ENCODE assay signal across 1 cellular context in the genomic region with DNA sequence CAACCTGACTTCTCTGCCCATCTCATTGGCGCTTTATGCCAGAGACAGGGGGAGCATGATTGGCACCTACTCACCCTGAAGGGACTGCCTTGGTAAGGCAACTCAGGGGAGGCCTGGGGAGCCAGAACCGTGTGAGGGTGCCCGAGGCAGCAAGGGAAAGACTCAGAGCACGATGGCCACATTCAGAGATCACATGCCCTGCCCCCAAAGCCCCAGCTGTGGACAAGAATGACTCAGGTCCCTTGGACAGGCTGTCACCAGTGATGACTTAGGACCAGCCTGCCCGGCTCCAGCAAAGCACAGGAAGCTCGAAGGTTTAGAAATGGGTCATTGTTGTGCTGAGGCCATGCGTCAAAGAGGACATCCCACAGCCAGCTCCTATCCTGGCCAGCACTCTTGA.
A peak's percentile ranks its signal among the peaks of the same experiment; 100 is the strongest.
TF ChIP-seq lines count a peak whose summit lies in the region.

No MANE protein-coding gene starts in this region.

TF ChIP-seq in K562, 482 proteins besides CTCF, POLR2A, EP300 and RAD21 (continued from another document and continues in another):
- TF ChIP-seq, protein P1, sequence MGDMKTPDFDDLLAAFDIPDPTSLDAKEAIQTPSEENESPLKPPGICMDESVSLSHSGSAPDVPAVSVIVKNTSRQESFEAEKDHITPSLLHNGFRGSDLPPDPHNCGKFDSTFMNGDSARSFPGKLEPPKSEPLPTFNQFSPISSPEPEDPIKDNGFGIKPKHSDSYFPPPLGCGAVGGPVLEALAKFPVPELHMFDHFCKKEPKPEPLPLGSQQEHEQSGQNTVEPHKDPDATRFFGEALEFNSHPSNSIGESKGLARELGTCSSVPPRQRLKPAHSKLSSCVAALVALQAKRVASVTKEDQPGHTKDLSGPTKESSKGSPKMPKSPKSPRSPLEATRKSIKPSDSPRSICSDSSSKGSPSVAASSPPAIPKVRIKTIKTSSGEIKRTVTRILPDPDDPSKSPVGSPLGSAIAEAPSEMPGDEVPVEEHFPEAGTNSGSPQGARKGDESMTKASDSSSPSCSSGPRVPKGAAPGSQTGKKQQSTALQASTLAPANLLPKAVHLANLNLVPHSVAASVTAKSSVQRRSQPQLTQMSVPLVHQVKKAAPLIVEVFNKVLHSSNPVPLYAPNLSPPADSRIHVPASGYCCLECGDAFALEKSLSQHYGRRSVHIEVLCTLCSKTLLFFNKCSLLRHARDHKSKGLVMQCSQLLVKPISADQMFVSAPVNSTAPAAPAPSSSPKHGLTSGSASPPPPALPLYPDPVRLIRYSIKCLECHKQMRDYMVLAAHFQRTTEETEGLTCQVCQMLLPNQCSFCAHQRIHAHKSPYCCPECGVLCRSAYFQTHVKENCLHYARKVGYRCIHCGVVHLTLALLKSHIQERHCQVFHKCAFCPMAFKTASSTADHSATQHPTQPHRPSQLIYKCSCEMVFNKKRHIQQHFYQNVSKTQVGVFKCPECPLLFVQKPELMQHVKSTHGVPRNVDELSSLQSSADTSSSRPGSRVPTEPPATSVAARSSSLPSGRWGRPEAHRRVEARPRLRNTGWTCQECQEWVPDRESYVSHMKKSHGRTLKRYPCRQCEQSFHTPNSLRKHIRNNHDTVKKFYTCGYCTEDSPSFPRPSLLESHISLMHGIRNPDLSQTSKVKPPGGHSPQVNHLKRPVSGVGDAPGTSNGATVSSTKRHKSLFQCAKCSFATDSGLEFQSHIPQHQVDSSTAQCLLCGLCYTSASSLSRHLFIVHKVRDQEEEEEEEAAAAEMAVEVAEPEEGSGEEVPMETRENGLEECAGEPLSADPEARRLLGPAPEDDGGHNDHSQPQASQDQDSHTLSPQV (IDR thresholded peaks at IDR 0.05): peak; percentile 98
- TF ChIP-seq KLF6 (CRISPR knock-in tag; IDR thresholded peaks at IDR 0.05; ENCODE audit: borderline replicate concordance) (no peak), CEBPB (tag; IDR thresholded peaks at IDR 0.05) (no peak), ZNF24 (IDR thresholded peaks at IDR 0.05) (no peak), CREM (IDR thresholded peaks at IDR 0.05; ENCODE audit: low read depth) (peak; percentile 67), LARP7 (IDR thresholded peaks at IDR 0.05) (no peak), ZNF408 (CRISPR knock-in tag; IDR thresholded peaks at IDR 0.05; ENCODE audit: low read depth) (no peak), ZNF445 (CRISPR knock-in tag; IDR thresholded peaks at IDR 0.05; ENCODE audit: low read depth) (no peak), GATAD2A (IDR thresholded peaks at IDR 0.05) (no peak), NFIX (CRISPR knock-in tag; IDR thresholded peaks at IDR 0.05; ENCODE audit: low read depth) (no peak), NCOA6 (IDR thresholded peaks at IDR 0.05) (no peak), ARHGAP35 (IDR thresholded peaks at IDR 0.05; ENCODE audit: partially characterized antibody) (no peak), JUND (IDR thresholded peaks at IDR 0.05; ENCODE audit: borderline replicate concordance, low read depth, low read length) (peak; percentile 85), JUND (tag; IDR thresholded peaks at IDR 0.05; ENCODE audit: borderline replicate concordance, low read depth, low read length) (peak; percentile 79; the same call in 2 of the 3 replicates), HNRNPUL1 (IDR thresholded peaks at IDR 0.05; ENCODE audit: low read length) (no peak), FOXA1 (IDR thresholded peaks at IDR 0.05; ENCODE audit: borderline replicate concordance) (no peak), ZNF584 (CRISPR knock-in tag; IDR thresholded peaks at IDR 0.05; ENCODE audit: low read depth) (no peak), ZNF316 (IDR thresholded peaks at IDR 0.05) (peak; percentile 79), NFE2 (IDR thresholded peaks at IDR 0.05; ENCODE audit: low read depth) (peak; percentile 92), XRCC5 (IDR thresholded peaks at IDR 0.05; ENCODE audit: low read depth, low read length) (no peak), RUNX1 (IDR thresholded peaks at IDR 0.05; ENCODE audit: low read depth) (no peak), NBN (IDR thresholded peaks at IDR 0.05; ENCODE audit: low read depth) (no peak), MYBL2 (IDR thresholded peaks at IDR 0.05; ENCODE audit: low read depth) (no peak), MYBL2 (CRISPR knock-in tag; IDR thresholded peaks at IDR 0.05; ENCODE audit: borderline replicate concordance) (no peak), ZNF76 (CRISPR knock-in tag; IDR thresholded peaks at IDR 0.05; ENCODE audit: borderline replicate concordance) (no peak), ZNF436 (CRISPR knock-in tag; IDR thresholded peaks at IDR 0.05) (no peak), HDGF (IDR thresholded peaks at IDR 0.05) (0 out of 2 replicates have a peak, but pooled peaks have one; percentile 5), CHD2 (IDR thresholded peaks at IDR 0.05; ENCODE audit: low read depth, low read length) (no peak), BRD9 (IDR thresholded peaks at IDR 0.05; ENCODE audit: low read depth, partially characterized antibody) (no peak), MYNN (IDR thresholded peaks at IDR 0.05) (peak; percentile 62), MYNN (CRISPR knock-in tag; IDR thresholded peaks at IDR 0.05) (no peak), CBFA2T2 (conservative IDR thresholded peaks at IDR 0.05) (peak; percentile 56), ERF (CRISPR knock-in tag; IDR thresholded peaks at IDR 0.05) (no peak), CBX8 (IDR thresholded peaks at IDR 0.05; ENCODE audit: borderline replicate concordance, extremely low read depth, low read depth, low read length, poor library complexity, severe bottlenecking) (no peak), SMAD1 (IDR thresholded peaks at IDR 0.05; ENCODE audit: low read depth, low read length, partially characterized antibody) (no peak), PTBP1 (IDR thresholded peaks at IDR 0.05; ENCODE audit: low read depth, low read length) (no peak), POLR2B (IDR thresholded peaks at IDR 0.05; ENCODE audit: low read depth, partially characterized antibody) (no peak), FOXA3 (CRISPR knock-in tag; conservative IDR thresholded peaks at IDR 0.05 in 1 of 2, IDR thresholded peaks at IDR 0.05 in 1 of 2) (0 out of 4 replicates have a peak, but pooled peaks of 1 of the 2 experiments have one; percentile 85), ARNT (IDR thresholded peaks at IDR 0.05) (0 out of 4 replicates have a peak, but pooled peaks of 1 of the 2 experiments have one; percentile 28)
- TF ChIP-seq, protein P2, sequence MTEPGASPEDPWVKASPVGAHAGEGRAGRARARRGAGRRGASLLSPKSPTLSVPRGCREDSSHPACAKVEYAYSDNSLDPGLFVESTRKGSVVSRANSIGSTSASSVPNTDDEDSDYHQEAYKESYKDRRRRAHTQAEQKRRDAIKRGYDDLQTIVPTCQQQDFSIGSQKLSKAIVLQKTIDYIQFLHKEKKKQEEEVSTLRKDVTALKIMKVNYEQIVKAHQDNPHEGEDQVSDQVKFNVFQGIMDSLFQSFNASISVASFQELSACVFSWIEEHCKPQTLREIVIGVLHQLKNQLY (CRISPR knock-in tag; conservative IDR thresholded peaks at IDR 0.05): no peak
- TF ChIP-seq, protein P3, sequence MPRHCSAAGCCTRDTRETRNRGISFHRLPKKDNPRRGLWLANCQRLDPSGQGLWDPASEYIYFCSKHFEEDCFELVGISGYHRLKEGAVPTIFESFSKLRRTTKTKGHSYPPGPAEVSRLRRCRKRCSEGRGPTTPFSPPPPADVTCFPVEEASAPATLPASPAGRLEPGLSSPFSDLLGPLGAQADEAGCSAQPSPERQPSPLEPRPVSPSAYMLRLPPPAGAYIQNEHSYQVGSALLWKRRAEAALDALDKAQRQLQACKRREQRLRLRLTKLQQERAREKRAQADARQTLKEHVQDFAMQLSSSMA (CRISPR knock-in tag; IDR thresholded peaks at IDR 0.05): no peak
- TF ChIP-seq, protein P4, sequence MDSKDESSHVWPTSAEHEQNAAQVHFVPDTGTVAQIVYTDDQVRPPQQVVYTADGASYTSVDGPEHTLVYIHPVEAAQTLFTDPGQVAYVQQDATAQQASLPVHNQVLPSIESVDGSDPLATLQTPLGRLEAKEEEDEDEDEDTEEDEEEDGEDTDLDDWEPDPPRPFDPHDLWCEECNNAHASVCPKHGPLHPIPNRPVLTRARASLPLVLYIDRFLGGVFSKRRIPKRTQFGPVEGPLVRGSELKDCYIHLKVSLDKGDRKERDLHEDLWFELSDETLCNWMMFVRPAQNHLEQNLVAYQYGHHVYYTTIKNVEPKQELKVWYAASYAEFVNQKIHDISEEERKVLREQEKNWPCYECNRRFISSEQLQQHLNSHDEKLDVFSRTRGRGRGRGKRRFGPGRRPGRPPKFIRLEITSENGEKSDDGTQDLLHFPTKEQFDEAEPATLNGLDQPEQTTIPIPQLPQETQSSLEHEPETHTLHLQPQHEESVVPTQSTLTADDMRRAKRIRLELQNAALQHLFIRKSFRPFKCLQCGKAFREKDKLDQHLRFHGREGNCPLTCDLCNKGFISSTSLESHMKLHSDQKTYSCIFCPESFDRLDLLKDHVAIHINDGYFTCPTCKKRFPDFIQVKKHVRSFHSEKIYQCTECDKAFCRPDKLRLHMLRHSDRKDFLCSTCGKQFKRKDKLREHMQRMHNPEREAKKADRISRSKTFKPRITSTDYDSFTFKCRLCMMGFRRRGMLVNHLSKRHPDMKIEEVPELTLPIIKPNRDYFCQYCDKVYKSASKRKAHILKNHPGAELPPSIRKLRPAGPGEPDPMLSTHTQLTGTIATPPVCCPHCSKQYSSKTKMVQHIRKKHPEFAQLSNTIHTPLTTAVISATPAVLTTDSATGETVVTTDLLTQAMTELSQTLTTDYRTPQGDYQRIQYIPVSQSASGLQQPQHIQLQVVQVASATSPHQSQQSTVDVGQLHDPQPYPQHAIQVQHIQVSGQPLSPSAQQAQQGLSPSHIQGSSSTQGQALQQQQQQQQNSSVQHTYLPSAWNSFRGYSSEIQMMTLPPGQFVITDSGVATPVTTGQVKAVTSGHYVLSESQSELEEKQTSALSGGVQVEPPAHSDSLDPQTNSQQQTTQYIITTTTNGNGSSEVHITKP (IDR thresholded peaks at IDR 0.05; ENCODE audit: partially characterized antibody): no peak
- TF ChIP-seq, protein P5, sequence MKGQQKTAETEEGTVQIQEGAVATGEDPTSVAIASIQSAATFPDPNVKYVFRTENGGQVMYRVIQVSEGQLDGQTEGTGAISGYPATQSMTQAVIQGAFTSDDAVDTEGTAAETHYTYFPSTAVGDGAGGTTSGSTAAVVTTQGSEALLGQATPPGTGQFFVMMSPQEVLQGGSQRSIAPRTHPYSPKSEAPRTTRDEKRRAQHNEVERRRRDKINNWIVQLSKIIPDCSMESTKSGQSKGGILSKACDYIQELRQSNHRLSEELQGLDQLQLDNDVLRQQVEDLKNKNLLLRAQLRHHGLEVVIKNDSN (CRISPR knock-in tag; IDR thresholded peaks at IDR 0.05): peak; percentile 80
- TF ChIP-seq, protein P6, sequence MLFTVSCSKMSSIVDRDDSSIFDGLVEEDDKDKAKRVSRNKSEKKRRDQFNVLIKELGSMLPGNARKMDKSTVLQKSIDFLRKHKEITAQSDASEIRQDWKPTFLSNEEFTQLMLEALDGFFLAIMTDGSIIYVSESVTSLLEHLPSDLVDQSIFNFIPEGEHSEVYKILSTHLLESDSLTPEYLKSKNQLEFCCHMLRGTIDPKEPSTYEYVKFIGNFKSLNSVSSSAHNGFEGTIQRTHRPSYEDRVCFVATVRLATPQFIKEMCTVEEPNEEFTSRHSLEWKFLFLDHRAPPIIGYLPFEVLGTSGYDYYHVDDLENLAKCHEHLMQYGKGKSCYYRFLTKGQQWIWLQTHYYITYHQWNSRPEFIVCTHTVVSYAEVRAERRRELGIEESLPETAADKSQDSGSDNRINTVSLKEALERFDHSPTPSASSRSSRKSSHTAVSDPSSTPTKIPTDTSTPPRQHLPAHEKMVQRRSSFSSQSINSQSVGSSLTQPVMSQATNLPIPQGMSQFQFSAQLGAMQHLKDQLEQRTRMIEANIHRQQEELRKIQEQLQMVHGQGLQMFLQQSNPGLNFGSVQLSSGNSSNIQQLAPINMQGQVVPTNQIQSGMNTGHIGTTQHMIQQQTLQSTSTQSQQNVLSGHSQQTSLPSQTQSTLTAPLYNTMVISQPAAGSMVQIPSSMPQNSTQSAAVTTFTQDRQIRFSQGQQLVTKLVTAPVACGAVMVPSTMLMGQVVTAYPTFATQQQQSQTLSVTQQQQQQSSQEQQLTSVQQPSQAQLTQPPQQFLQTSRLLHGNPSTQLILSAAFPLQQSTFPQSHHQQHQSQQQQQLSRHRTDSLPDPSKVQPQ (CRISPR knock-in tag; IDR thresholded peaks at IDR 0.05; ENCODE audit: borderline replicate concordance): no peak; the same call in 1 of the 2 replicates
- TF ChIP-seq, protein P7, sequence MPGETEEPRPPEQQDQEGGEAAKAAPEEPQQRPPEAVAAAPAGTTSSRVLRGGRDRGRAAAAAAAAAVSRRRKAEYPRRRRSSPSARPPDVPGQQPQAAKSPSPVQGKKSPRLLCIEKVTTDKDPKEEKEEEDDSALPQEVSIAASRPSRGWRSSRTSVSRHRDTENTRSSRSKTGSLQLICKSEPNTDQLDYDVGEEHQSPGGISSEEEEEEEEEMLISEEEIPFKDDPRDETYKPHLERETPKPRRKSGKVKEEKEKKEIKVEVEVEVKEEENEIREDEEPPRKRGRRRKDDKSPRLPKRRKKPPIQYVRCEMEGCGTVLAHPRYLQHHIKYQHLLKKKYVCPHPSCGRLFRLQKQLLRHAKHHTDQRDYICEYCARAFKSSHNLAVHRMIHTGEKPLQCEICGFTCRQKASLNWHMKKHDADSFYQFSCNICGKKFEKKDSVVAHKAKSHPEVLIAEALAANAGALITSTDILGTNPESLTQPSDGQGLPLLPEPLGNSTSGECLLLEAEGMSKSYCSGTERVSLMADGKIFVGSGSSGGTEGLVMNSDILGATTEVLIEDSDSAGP (CRISPR knock-in tag; IDR thresholded peaks at IDR 0.05): no peak
- TF ChIP-seq, protein P8, sequence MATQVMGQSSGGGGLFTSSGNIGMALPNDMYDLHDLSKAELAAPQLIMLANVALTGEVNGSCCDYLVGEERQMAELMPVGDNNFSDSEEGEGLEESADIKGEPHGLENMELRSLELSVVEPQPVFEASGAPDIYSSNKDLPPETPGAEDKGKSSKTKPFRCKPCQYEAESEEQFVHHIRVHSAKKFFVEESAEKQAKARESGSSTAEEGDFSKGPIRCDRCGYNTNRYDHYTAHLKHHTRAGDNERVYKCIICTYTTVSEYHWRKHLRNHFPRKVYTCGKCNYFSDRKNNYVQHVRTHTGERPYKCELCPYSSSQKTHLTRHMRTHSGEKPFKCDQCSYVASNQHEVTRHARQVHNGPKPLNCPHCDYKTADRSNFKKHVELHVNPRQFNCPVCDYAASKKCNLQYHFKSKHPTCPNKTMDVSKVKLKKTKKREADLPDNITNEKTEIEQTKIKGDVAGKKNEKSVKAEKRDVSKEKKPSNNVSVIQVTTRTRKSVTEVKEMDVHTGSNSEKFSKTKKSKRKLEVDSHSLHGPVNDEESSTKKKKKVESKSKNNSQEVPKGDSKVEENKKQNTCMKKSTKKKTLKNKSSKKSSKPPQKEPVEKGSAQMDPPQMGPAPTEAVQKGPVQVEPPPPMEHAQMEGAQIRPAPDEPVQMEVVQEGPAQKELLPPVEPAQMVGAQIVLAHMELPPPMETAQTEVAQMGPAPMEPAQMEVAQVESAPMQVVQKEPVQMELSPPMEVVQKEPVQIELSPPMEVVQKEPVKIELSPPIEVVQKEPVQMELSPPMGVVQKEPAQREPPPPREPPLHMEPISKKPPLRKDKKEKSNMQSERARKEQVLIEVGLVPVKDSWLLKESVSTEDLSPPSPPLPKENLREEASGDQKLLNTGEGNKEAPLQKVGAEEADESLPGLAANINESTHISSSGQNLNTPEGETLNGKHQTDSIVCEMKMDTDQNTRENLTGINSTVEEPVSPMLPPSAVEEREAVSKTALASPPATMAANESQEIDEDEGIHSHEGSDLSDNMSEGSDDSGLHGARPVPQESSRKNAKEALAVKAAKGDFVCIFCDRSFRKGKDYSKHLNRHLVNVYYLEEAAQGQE (CRISPR knock-in tag; IDR thresholded peaks at IDR 0.05; ENCODE audit: low read depth): no peak
